In genomic region chr13:77779461-77780272, GRCh38 we compare ENCODE assay signal across 1 cellular context.
TF ChIP-seq lines count a peak whose summit lies in the region.

No MANE protein-coding gene starts in this region.

TF ChIP-seq in HCT116, 20 proteins besides CTCF, POLR2A, EP300 and RAD21 (continued from another document):
- no peak for TF ChIP-seq TCF7L2 (IDR thresholded peaks at IDR 0.05; ENCODE audit: borderline replicate concordance, extremely low read depth, insufficient read depth, insufficient read length)
- TF ChIP-seq FOSL1 (IDR thresholded peaks at IDR 0.05; ENCODE audit: low read depth), result no peak
- no peak for TF ChIP-seq SP1 (IDR thresholded peaks at IDR 0.05; ENCODE audit: low read depth)
- TF ChIP-seq EGR1 (IDR thresholded peaks at IDR 0.05; ENCODE audit: low read depth), result no peak
- TF ChIP-seq EZH2 (IDR thresholded peaks at IDR 0.05), result no peak
- no peak for TF ChIP-seq MAX (IDR thresholded peaks at IDR 0.05)
